Comparison of ENCODE assay signal across 8 cellular contexts in genomic region chr16:29995911-29996772, GRCh38. TPM values are rescaled to one million over a fixed set of nuclear protein-coding genes. Genes with fewer than 3 reads are reported as not detected.
DNase-seq lines count a peak whose midpoint lies in the region; FAIRE-seq and TF ChIP-seq lines count a peak whose summit lies in the region.

Gene INO80E (plus strand): TSS chr16:29996241. CDS start chr16:29996311, 70 bp downstream.

- peak; percentile 97 for DNase-seq in ELR (ENCODE audit: low read depth)
- peak; percentile 99 for DNase-seq in H54 (ENCODE audit: insufficient read length, low spot score)
- DNase-seq in SHP77 treated with DMSO at 0.1 percent for 48 hours (lab: John Stamatoyannopoulos, UW) = peak; percentile 95
- DNase-seq in activated effector memory CD4-positive, alpha-beta T cell treated with anti-CD3 and anti-CD28 coated beads, Interleukin-2, amount 50 U/mL, for 16 hours = peak; percentile 100
- peak; percentile 91 for DNase-seq in fibroblast of the aortic adventitia (ENCODE audit: low read depth)
- DNase-seq in nephron progenitor cell = peak; percentile 98
- DNase-seq in stomach = peak; percentile 99

- H3K27me3 ChIP-seq in Loucy (ENCODE audit: insufficient read depth, low read length, poor library complexity, severe bottlenecking) = no peaks in the 10 kb centered on the region
- no peaks in the 10 kb centered on the region for H3K27me3 ChIP-seq in stomach

- peaks cover 44% of the 10 kb centered on the region for H3K4me1 Mint-ChIP-seq in nephron progenitor cell

- H3K27ac ChIP-seq in stomach = peak within 1 kb of the TSS; percentile 96 to 98 (median 97)

- 0 to 1% (median 0%) methylated on average over 60 to 66 of the region's 66 CpGs for WGBS in stomach, 5 donors

- FAIRE-seq in H54 (lab: Jason Lieb, UNC) = no peak

- no peak for TF ChIP-seq CTCF in Loucy (conservative IDR thresholded peaks at IDR 0.05; ENCODE audit: low read length)
- TF ChIP-seq CTCF in fibroblast of the aortic adventitia (IDR thresholded peaks at IDR 0.05; ENCODE audit: insufficient read depth, low read length) = no peak
- no peak for TF ChIP-seq CTCF in nephron progenitor cell (IDR thresholded peaks at IDR 0.05)
- no peak for TF ChIP-seq CTCF in stomach (IDR thresholded peaks at IDR 0.05)

- no peaks in the 10 kb centered on the region for H3K9me3 ChIP-seq in Loucy (ENCODE audit: insufficient read depth, low read depth, low read length)
- no peaks in the 10 kb centered on the region for H3K9me3 ChIP-seq in stomach

- peaks cover 36% of the 10 kb centered on the region for H3K79me2 ChIP-seq in Loucy (ENCODE audit: insufficient read depth, low read length)

- H3K4me1 ChIP-seq in Loucy (ENCODE audit: insufficient read depth, low read length, poor library complexity, severe bottlenecking) = peaks cover 19% of the 10 kb centered on the region
- peaks cover 20 to 39% (median 29%) of the 10 kb centered on the region in 4 donors for H3K4me1 ChIP-seq in stomach

- peaks cover 11% of the 10 kb centered on the region; the same call in 1 of the 2 replicates for H3K36me3 ChIP-seq in Loucy (ENCODE audit: insufficient read depth, low read length)
- H3K36me3 ChIP-seq in stomach = peaks cover 25 to 64% (median 52%) of the 10 kb centered on the region in 4 donors

- H3K4me3 ChIP-seq in Loucy (ENCODE audit: low read length, poor library complexity, severe bottlenecking) = peak within 1 kb of the TSS; percentile 97
- peak within 1 kb of the TSS; percentile 93 for H3K4me3 ChIP-seq in fibroblast of the aortic adventitia (ENCODE audit: low read depth, low read length)
- peak within 1 kb of the TSS; percentile 86 to 98 (median 91) for H3K4me3 ChIP-seq in stomach

- peak within 1 kb of the TSS; percentile 84 for H3K4me2 ChIP-seq in Loucy (ENCODE audit: low read depth, low read length, poor library complexity, severe bottlenecking)

- peak within 1 kb of the TSS; percentile 98 for H3K4me3 Mint-ChIP-seq in nephron progenitor cell

- intact Hi-C loops in stomach (cut with DNase I; ENCODE audit: low total_unique reads) = no loop called here

- no peaks in the 10 kb centered on the region for H3K9me3 Mint-ChIP-seq in nephron progenitor cell

- H3K27me3 Mint-ChIP-seq in nephron progenitor cell (ENCODE audit: low read depth, poor library complexity) = peaks cover 3% of the 10 kb centered on the region

- H3K9ac ChIP-seq in Loucy (ENCODE audit: low read depth, low read length, poor library complexity, severe bottlenecking) = peak within 1 kb of the TSS; percentile 98

- H3K27ac Mint-ChIP-seq in nephron progenitor cell = peak within 1 kb of the TSS; percentile 95

- peaks cover 11% of the 10 kb centered on the region for H4K20me1 ChIP-seq in Loucy (ENCODE audit: insufficient read depth, low read length, poor library complexity, severe bottlenecking)

- H2AFZ ChIP-seq in Loucy (ENCODE audit: low read length) = peak within 1 kb of the TSS; percentile 97

- no peaks in the 10 kb centered on the region for H3K9me2 ChIP-seq in Loucy (replicated peaks; ENCODE audit: low read depth, low read length)

- peak; percentile 64 for TF ChIP-seq POLR2A in H54 (IDR thresholded peaks at IDR 0.05; ENCODE audit: low read depth, low read length)
- no peak for TF ChIP-seq POLR2A in stomach (IDR thresholded peaks at IDR 0.05)

- peaks cover 26% of the 10 kb centered on the region for H3K36me3 Mint-ChIP-seq in nephron progenitor cell (ENCODE audit: low read depth)

- no peaks in the 10 kb centered on the region for H3F3A ChIP-seq in Loucy (ENCODE audit: low read depth)

- peak; percentile 49 for TF ChIP-seq EP300 in stomach (IDR thresholded peaks at IDR 0.05)

RNA-seq across cellular contexts. Expression of gene INO80E, which starts in this region (rescaled TPM):
- total RNA-seq in fibroblast of the aortic adventitia (ENCODE audit: low replicate concordance) (6.5 and 36.5 TPM in 2 replicates), stomach (100 to 1,000 TPM in 1 of 5 donors, 10 to 100 TPM in 3, 1 to 10 TPM in 1; 3.5 to 319 (median 18.2) TPM)
- polyA plus RNA-seq in stomach = 100 to 1,000 TPM in 1 of 3 donors, 10 to 100 TPM in 2; 45.7 to 109 (median 59.0) TPM

Comparison
In these comparisons a context has a peak if more than half of its experiments do, and no peak if none do; other contexts are left out.
1. Peak in every context shown above with its lines: DNase-seq, H3K4me3 ChIP-seq and H3K27ac ChIP-seq.